In genomic region chr15:67520276-67520975, GRCh38 we compare ENCODE assay signal across 8 cellular contexts. TPM values are rescaled to one million over a fixed set of nuclear protein-coding genes. Genes with fewer than 3 reads are reported as not detected.
A peak's percentile ranks its signal among the peaks of the same experiment; 100 is the strongest.
DNase-seq lines count a peak whose midpoint lies in the region; ATAC-seq and TF ChIP-seq lines count a peak whose summit lies in the region.

No MANE protein-coding gene starts in this region.

- WGBS in gastroesophageal sphincter (ENCODE audit: low coverage in 1 of 2), 2 donors: 24 to 50% methylated on average over 9 to 19 of the region's 22 CpGs

- H3K27me3 ChIP-seq in gastroesophageal sphincter: no peaks in the 10 kb centered on the region
- no peaks in the 10 kb centered on the region for H3K27me3 ChIP-seq in rectal smooth muscle tissue (ENCODE audit: control insufficient read depth, insufficient read depth, low read length)

- TF ChIP-seq EP300 in gastroesophageal sphincter (IDR thresholded peaks at IDR 0.05): no peak

- H3K9me3 ChIP-seq in gastroesophageal sphincter: no peaks in the 10 kb centered on the region

- no peak for DNase-seq in HCEC 1CT
- DNase-seq in central memory CD4-positive, alpha-beta T cell: no peak

- H3K4me1 ChIP-seq in gastroesophageal sphincter: peaks cover 2 to 28% (median 5%) of the 10 kb centered on the region in 3 donors
- no peaks in the 10 kb centered on the region for H3K4me1 ChIP-seq in rectal smooth muscle tissue (ENCODE audit: control insufficient read depth, insufficient read depth, low read length)

- H3K27ac ChIP-seq in 22Rv1 (peak overlapping the region; percentile 84), VCaP (peak overlapping the region; percentile 100), gastroesophageal sphincter (peak overlapping the region; percentile 68 to 97 (median 96)), rectal smooth muscle tissue (ENCODE audit: low read depth, low read length) (peak overlapping the region; percentile 94)

- H3K4me3 ChIP-seq in gastroesophageal sphincter (peak overlapping the region; percentile 47 to 87), rectal smooth muscle tissue (ENCODE audit: low read length) (peak overlapping the region; percentile 91)

- no peak for TF ChIP-seq CTCF in 22Rv1 (IDR thresholded peaks at IDR 0.05)
- TF ChIP-seq CTCF in VCaP (conservative IDR thresholded peaks at IDR 0.05): no peak
- no peak for TF ChIP-seq CTCF in gastroesophageal sphincter (IDR thresholded peaks at IDR 0.05)

- H3K9ac ChIP-seq in rectal smooth muscle tissue (ENCODE audit: low read length): peak overlapping the region; percentile 38

- peak; percentile 5 for ATAC-seq in GM19452 (IDR thresholded peaks at IDR 0.05; ENCODE audit: unreplicated experiment)
- peak; percentile 22 for ATAC-seq in gastroesophageal sphincter
- no peak for ATAC-seq in GM19023 (IDR thresholded peaks at IDR 0.05; ENCODE audit: unreplicated experiment)

- TF ChIP-seq POLR2A in gastroesophageal sphincter (IDR thresholded peaks at IDR 0.05): no peak

- H3K36me3 ChIP-seq in gastroesophageal sphincter (peaks cover 0 to 17% of the 10 kb centered on the region in 2 donors), rectal smooth muscle tissue (ENCODE audit: control insufficient read depth, insufficient read depth, low read length) (no peaks in the 10 kb centered on the region)

RNA-seq across cellular contexts. Expression of gene C15orf61, which starts 0.5 kb away (rescaled TPM):
- total RNA-seq in gastroesophageal sphincter: 1 to 10 TPM; 4.1 to 6.5 (median 5.6) TPM

RNA-seq across cellular contexts. Expression of gene MAP2K5, which starts 22.1 kb away (rescaled TPM):
- total RNA-seq in gastroesophageal sphincter: 10 to 100 TPM in 3 of 4 donors, 1 to 10 TPM in 1; 7.7 to 15.1 (median 12.0) TPM
